8 cellular contexts compared by ENCODE assay signal in genomic region chr19:1407662-1408299, GRCh38. TPM values are rescaled to one million over a fixed set of nuclear protein-coding genes. Genes with fewer than 3 reads are reported as not detected.
DNase-seq lines count a peak whose midpoint lies in the region; ATAC-seq and TF ChIP-seq lines count a peak whose summit lies in the region.

No MANE protein-coding gene starts in this region.

- peak overlapping the region; percentile 85 for H3K4me3 Mint-ChIP-seq in osteocyte (ENCODE audit: unreplicated experiment)

- no peaks in the 10 kb centered on the region for H3K27me3 Mint-ChIP-seq in osteocyte (ENCODE audit: unreplicated experiment)

- H3K9ac ChIP-seq in endocrine pancreas (ENCODE audit: control insufficient read depth, insufficient read depth, low read length) = peak overlapping the region; percentile 42

- peak overlapping the region; percentile 96 for H3K27ac ChIP-seq in WERI-Rb-1

- no peak overlapping the region for H3K27ac Mint-ChIP-seq in osteocyte (ENCODE audit: unreplicated experiment)

- DNase-seq in WERI-Rb-1 (no peak), osteocyte (ENCODE audit: extremely low spot score, unreplicated experiment) (no peak), medulla oblongata (ENCODE audit: extremely low spot score) (no peak), dedifferentiated amniotic fluid mesenchymal stem cell (ENCODE audit: extremely low spot score) (no peak), HPDE6-E6E7 (ENCODE audit: extremely low spot score) (no peak)

- peaks cover 48% of the 10 kb centered on the region for H3K36me3 ChIP-seq in WERI-Rb-1
- H3K36me3 ChIP-seq in endocrine pancreas (ENCODE audit: control insufficient read depth, insufficient read depth, low read length) = no peaks in the 10 kb centered on the region

- H3K36me3 Mint-ChIP-seq in osteocyte (ENCODE audit: unreplicated experiment) = peaks cover 9% of the 10 kb centered on the region

- H3K4me1 Mint-ChIP-seq in osteocyte (ENCODE audit: unreplicated experiment) = peaks cover 45% of the 10 kb centered on the region

- no peaks in the 10 kb centered on the region for H3K9me3 Mint-ChIP-seq in osteocyte (ENCODE audit: unreplicated experiment)

- H3K9me3 ChIP-seq in WERI-Rb-1 (ENCODE audit: severe bottlenecking) = no peaks in the 10 kb centered on the region
- H3K9me3 ChIP-seq in endocrine pancreas (ENCODE audit: control insufficient read depth, low read length) = no peaks in the 10 kb centered on the region

- H3K4me3 ChIP-seq in WERI-Rb-1 (ENCODE audit: low read depth, low read length) (peak overlapping the region; percentile 74), endocrine pancreas (ENCODE audit: control insufficient read depth, insufficient read depth, low read length) (no peak overlapping the region)

- TF ChIP-seq CTCF in WERI-Rb-1 (IDR thresholded peaks at IDR 0.05; ENCODE audit: low read depth, low read length) (no peak), osteocyte (IDR thresholded peaks at IDR 0.05) (no peak)

- H3K27me3 ChIP-seq in WERI-Rb-1 (ENCODE audit: insufficient read depth, low read depth, severe bottlenecking) = no peaks in the 10 kb centered on the region
- no peaks in the 10 kb centered on the region for H3K27me3 ChIP-seq in endocrine pancreas (ENCODE audit: control insufficient read depth, insufficient read depth, low read length)

- H3K4me1 ChIP-seq in endocrine pancreas (ENCODE audit: control insufficient read depth, insufficient read depth, low read length) = no peaks in the 10 kb centered on the region

- ATAC-seq in GM19023 (IDR thresholded peaks at IDR 0.05; ENCODE audit: unreplicated experiment) (peak; percentile 22), HG03025 (IDR thresholded peaks at IDR 0.05; ENCODE audit: low FRiP score, unreplicated experiment) (peak; percentile 16)

RNA-seq across cellular contexts. Expression of gene DAZAP1, which starts 0.4 kb away (rescaled TPM):
- 91.0 and 101 TPM in 2 replicates for total RNA-seq in osteocyte

RNA-seq across cellular contexts. Expression of gene GAMT, which starts 6.4 kb away (rescaled TPM):
- total RNA-seq in osteocyte = 31.2 and 35.3 TPM in 2 replicates

RNA-seq across cellular contexts. Expression of gene NDUFS7, which starts 24.1 kb away (rescaled TPM):
- 71.7 and 74.4 TPM in 2 replicates for total RNA-seq in osteocyte

RNA-seq across cellular contexts. Expression of gene RPS15, which starts 30.4 kb away (rescaled TPM):
- 932 and 969 TPM in 2 replicates for total RNA-seq in osteocyte

RNA-seq across cellular contexts. Expression of gene APC2, which starts 42.1 kb away (rescaled TPM):
- total RNA-seq in osteocyte = 1.2 and 1.5 TPM in 2 replicates
